In the genomic region with DNA sequence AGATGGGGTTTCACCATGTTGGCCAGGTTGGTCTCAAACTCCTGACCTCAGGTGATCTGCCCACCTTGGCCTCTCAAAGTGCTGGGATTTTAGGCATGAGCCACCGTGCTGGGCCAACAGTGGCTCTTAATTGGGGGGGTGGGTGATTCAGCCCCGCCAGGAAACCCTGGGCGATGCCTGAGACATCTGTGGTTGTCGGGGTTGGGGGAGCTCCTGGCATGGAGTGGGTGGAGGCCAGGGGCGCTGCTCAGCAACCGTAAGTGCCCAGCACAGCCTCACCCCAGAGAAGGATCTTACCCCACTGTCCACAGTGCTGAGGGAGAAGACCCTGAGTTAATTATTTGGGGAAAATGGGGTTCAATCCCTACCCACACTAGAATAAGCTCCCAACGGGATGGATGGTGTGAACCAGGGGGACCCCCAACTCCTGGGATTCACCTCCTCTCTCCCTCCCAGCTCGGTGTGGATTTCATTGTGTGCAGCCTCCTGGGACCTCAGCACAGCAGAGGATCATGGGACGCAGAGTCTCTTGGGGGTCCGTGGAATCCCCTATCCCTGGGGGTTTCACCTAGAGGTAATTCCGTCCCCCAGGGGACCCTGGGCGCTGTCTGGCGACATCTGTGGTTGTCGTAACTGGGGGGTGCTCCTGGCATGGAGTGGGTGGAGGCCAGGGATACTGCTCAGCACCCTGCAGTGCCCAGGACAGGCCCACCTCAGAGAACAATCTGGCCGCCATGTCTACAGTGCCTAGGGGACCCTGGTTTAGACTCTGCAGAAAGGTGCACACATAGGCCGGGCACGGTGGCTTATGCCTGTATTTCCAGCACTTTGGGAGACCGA, we compare ENCODE assay signal across 11 cellular contexts.
DNase-seq lines count a peak whose midpoint lies in the region; ATAC-seq and TF ChIP-seq lines count a peak whose summit lies in the region.
"Had no signal": no experiment of that assay in that cellular context is flagged by ENCODE, and none has a peak within 500 bp of the region (broad histone marks: within the 10 kb centered on the region; RNA-seq: fewer than 3 reads in every experiment).

No MANE protein-coding gene starts in this region.

- H3K9ac ChIP-seq in colonic mucosa (ENCODE audit: low read depth in 2 of 2, low read length in 2 of 2) (peak overlapping the region in 1 of 2 donors; percentile 63), muscle layer of colon (ENCODE audit: low read length) (no peak overlapping the region)

- no peak for ATAC-seq in thoracic aorta (ENCODE audit: insufficient number of reproducible peaks, low FRiP score, low read depth)
- ATAC-seq in GM18520 (IDR thresholded peaks at IDR 0.05; ENCODE audit: unreplicated experiment): no peak
- ATAC-seq: T-helper 17 cell had no signal

- H3K4me1 ChIP-seq in colonic mucosa (peaks cover 20% of the 10 kb centered on the region), muscle layer of colon (ENCODE audit: insufficient read depth, low read length) (peaks cover 58% of the 10 kb centered on the region), thoracic aorta (ENCODE audit: control insufficient read depth in 1 of 2, low read depth in 2 of 2) (peaks cover 55 to 77% of the 10 kb centered on the region in 2 donors)

- H3K4me3 ChIP-seq in colonic mucosa: no peak overlapping the region
- no peak overlapping the region for H3K4me3 ChIP-seq in muscle layer of colon (ENCODE audit: low read depth in 1 of 2, low read length in 2 of 2)
- H3K4me3 ChIP-seq in thoracic aorta: peak overlapping the region; percentile 58

- H3K27me3 ChIP-seq in colonic mucosa (no peaks in the 10 kb centered on the region), muscle layer of colon (ENCODE audit: control insufficient read depth in 1 of 2, insufficient read depth in 2 of 2, low read length in 2 of 2) (no peaks in the 10 kb centered on the region), thoracic aorta (replicated peaks; ENCODE audit: insufficient read depth) (no peaks in the 10 kb centered on the region)

- intact Hi-C loops in colonic mucosa (cut with DNase I): loop anchor here (5.0 kb wide), 1 partner anchor 67 kb away; the partner anchor contains the start of gene GADD45B

- no peaks in the 10 kb centered on the region for H3K36me3 ChIP-seq in KOPT-K1 (ENCODE audit: insufficient read depth, low read length)
- no peaks in the 10 kb centered on the region for H3K36me3 ChIP-seq in colonic mucosa
- H3K36me3 ChIP-seq in muscle layer of colon (ENCODE audit: insufficient read depth, low read length): no peaks in the 10 kb centered on the region
- H3K36me3 ChIP-seq in thoracic aorta: no peaks in the 10 kb centered on the region

- DNase-seq in colonic mucosa (no peak), thoracic aorta (ENCODE audit: low spot score) (no peak), NCI-H526 treated with DMSO at 0.1 percent for 48 hours (lab: John Stamatoyannopoulos, UW) (no peak), GM19240 (ENCODE audit: insufficient read length, low spot score) (no peak), SIG-M5 treated with dmso at 0.1 percent for 504 hours (lab: John Stamatoyannopoulos, UW; ENCODE audit: unreplicated experiment) (no peak)
- DNase-seq: stimulated activated CD4-positive, alpha-beta T cell treated with anti-CD3 and anti-CD28 coated beads, Interleukin-12 subunit alpha, Interleukin-12 subunit beta, amount 100 ng/mL, for 4 hours; stimulated activated naive CD4-positive, alpha-beta T cell; T-helper 17 cell had no signal

- H3K9me3 ChIP-seq in KOPT-K1 (ENCODE audit: insufficient read depth, low read length, poor library complexity, severe bottlenecking) (no peaks in the 10 kb centered on the region), colonic mucosa (no peaks in the 10 kb centered on the region), muscle layer of colon (ENCODE audit: low read length) (no peaks in the 10 kb centered on the region), thoracic aorta (no peaks in the 10 kb centered on the region)

- no peak for TF ChIP-seq CTCF in colonic mucosa (IDR thresholded peaks at IDR 0.05)
- no peak for TF ChIP-seq CTCF in thoracic aorta (IDR thresholded peaks at IDR 0.05)

- peak overlapping the region; percentile 82 for H3K27ac ChIP-seq in KOPT-K1 (ENCODE audit: low read depth, low read length, poor library complexity, severe bottlenecking)
- peak overlapping the region; percentile 87 for H3K27ac ChIP-seq in colonic mucosa
- peak overlapping the region; percentile 95 for H3K27ac ChIP-seq in muscle layer of colon (ENCODE audit: low read depth, low read length)
- H3K27ac ChIP-seq in thoracic aorta: peak overlapping the region; percentile 94 to 97
